8 cellular contexts compared by ENCODE assay signal in genomic region chr22:31943976-31944699, GRCh38. TPM values are rescaled to one million over a fixed set of nuclear protein-coding genes. Genes with fewer than 3 reads are reported as not detected.
A peak's percentile ranks its signal among the peaks of the same experiment; 100 is the strongest.
DNase-seq lines count a peak whose midpoint lies in the region; ATAC-seq and TF ChIP-seq lines count a peak whose summit lies in the region.

Gene YWHAH, plus strand, starts transcription at chr22:31944535. Its CDS starts 199 bp downstream, at chr22:31944734.

- peaks cover 4 to 13% of the 10 kb centered on the region in 2 donors for H3K4me1 ChIP-seq in breast epithelium
- H3K4me1 ChIP-seq in smooth muscle cell (ENCODE audit: low read depth): peaks cover 21% of the 10 kb centered on the region

- intact Hi-C loops in breast epithelium (cut with DNase I; ENCODE audit: low total_unique reads): no loop called here

- peaks cover 39% of the 10 kb centered on the region for H3K36me3 ChIP-seq in WERI-Rb-1
- H3K36me3 ChIP-seq in breast epithelium: no peaks in the 10 kb centered on the region
- no peaks in the 10 kb centered on the region for H3K36me3 ChIP-seq in smooth muscle cell (ENCODE audit: low read depth)

- peak; percentile 78 for DNase-seq in A172 (ENCODE audit: low spot score)
- peak; percentile 93 for DNase-seq in NCI-H2171 (lab: John Stamatoyannopoulos, UW)
- peak; percentile 96 for DNase-seq in WERI-Rb-1
- DNase-seq in breast epithelium (ENCODE audit: low spot score in 2 of 2): peak; percentile 92 to 96
- peak; percentile 96 for DNase-seq in iPS-NIHi7 (ENCODE audit: extremely low spot score)
- peak; percentile 94 for DNase-seq in smooth muscle cell (lab: John Stamatoyannopoulos, UW; ENCODE audit: unreplicated experiment)

- H3K4me3 ChIP-seq in WERI-Rb-1 (ENCODE audit: low read depth, low read length) (peak within 1 kb of the TSS; percentile 90), breast epithelium (peak within 1 kb of the TSS; percentile 78 to 100 (median 94)), smooth muscle cell (peak within 1 kb of the TSS; percentile 94)

- peak; percentile 95 for TF ChIP-seq POLR2A in GM18526 (IDR thresholded peaks at IDR 0.05; ENCODE audit: extremely low read depth, insufficient read length)
- TF ChIP-seq POLR2A in breast epithelium (IDR thresholded peaks at IDR 0.05): no peak

- H3K27ac ChIP-seq in WERI-Rb-1 (peak within 1 kb of the TSS; percentile 97), breast epithelium (peak within 1 kb of the TSS; percentile 96 to 100), smooth muscle cell (ENCODE audit: low read depth) (peak within 1 kb of the TSS; percentile 35)

- H3F3A ChIP-seq in smooth muscle cell (ENCODE audit: low read depth): peaks cover 7% of the 10 kb centered on the region

- H4K20me1 ChIP-seq in smooth muscle cell (ENCODE audit: low read depth): peaks cover 35% of the 10 kb centered on the region

- TF ChIP-seq CTCF in WERI-Rb-1 (IDR thresholded peaks at IDR 0.05; ENCODE audit: low read depth, low read length) (no peak), breast epithelium (IDR thresholded peaks at IDR 0.05) (no peak), smooth muscle cell (IDR thresholded peaks at IDR 0.05; ENCODE audit: borderline replicate concordance, insufficient read depth, poor library complexity, severe bottlenecking) (no peak)

- H3K9me3 ChIP-seq in WERI-Rb-1 (ENCODE audit: severe bottlenecking) (no peaks in the 10 kb centered on the region), breast epithelium (no peaks in the 10 kb centered on the region), smooth muscle cell (replicated peaks; ENCODE audit: low read depth) (no peaks in the 10 kb centered on the region)

- ATAC-seq in HG03064 (IDR thresholded peaks at IDR 0.05; ENCODE audit: low read depth, unreplicated experiment): peak; percentile 61

- under 1% methylated on average over 55 of the region's 86 CpGs for whole genome bisulfite sequencing in smooth muscle cell (ENCODE audit: low lambda C conversion rate)

- H3K4me2 ChIP-seq in smooth muscle cell: peak within 1 kb of the TSS; percentile 92

- H3K9ac ChIP-seq in smooth muscle cell (ENCODE audit: low read depth): peak within 1 kb of the TSS; percentile 67

- H3K79me2 ChIP-seq in smooth muscle cell (ENCODE audit: low read depth): peaks cover 43% of the 10 kb centered on the region

- peak within 1 kb of the TSS; percentile 81 for H2AFZ ChIP-seq in smooth muscle cell (ENCODE audit: low read depth)

- H3K27me3 ChIP-seq in WERI-Rb-1 (ENCODE audit: insufficient read depth, low read depth, severe bottlenecking) (no peaks in the 10 kb centered on the region), breast epithelium (no peaks in the 10 kb centered on the region), smooth muscle cell (ENCODE audit: low read depth) (no peaks in the 10 kb centered on the region)

RNA-seq across cellular contexts. Expression of gene YWHAH, which starts in this region (rescaled TPM):
- total RNA-seq in A172 (2014; rRNA removed; shearing (Covaris generic)): 176 and 188 TPM in 2 replicates
- total RNA-seq in breast epithelium: 10 to 100 TPM; 58.7 to 94.3 (median 85.9) TPM
- 74.4 and 79.4 TPM in 2 replicates for total RNA-seq in smooth muscle cell
- polyA plus RNA-seq in smooth muscle cell: 101 and 103 TPM in 2 replicates

Comparison
In these comparisons a context has a peak if more than half of its experiments do, and no peak if none do; other contexts are left out.
1. Peak in every context shown above with its lines: DNase-seq, ATAC-seq, H3K4me3 ChIP-seq and H3K27ac ChIP-seq.
2. H3K27ac ChIP-seq: peak in every context shown above with its lines; median percentile 98 in breast epithelium; 97 in WERI-Rb-1; 35 in smooth muscle cell.